Comparison of ENCODE assay signal across 8 cellular contexts in the genomic region with DNA sequence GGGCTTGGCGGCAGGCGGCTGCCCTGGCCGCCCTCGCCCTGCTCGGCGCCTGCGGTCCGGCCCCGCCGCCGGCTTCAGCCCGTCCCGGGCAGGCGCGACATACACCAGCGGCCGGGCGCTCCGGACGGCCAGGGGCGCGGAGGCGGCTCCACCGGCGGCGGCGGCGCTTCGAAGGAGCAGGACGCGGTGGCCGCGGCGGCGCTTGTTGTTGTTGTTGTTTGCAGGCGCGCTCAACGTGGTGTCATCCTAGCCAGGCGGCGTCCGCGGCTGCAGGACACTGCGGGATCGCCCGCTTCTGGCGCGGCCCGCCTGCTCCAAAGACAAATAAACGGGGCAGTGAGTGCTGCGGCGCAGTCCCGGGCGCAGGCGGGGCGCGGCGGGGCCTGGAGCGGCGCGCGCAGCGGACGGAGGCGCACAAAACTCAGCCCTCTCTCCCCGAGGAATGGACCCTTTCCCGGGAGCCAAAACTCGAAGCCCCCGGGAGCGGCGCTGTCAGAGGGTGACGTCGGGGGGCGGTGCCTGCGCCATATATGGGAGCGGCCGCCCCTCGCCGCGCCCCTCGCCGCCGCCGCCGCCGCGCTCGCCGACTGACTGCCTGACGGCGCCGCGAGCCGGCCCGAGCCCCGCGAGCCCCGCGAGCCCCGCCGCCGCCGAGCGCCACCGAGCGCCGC. TPM values are rescaled to one million over a fixed set of nuclear protein-coding genes. Genes with fewer than 3 reads are reported as not detected.
DNase-seq lines count a peak whose midpoint lies in the region; ATAC-seq, FAIRE-seq and TF ChIP-seq lines count a peak whose summit lies in the region.

Gene EBF3, minus strand, starts transcription at position 444 of the 671 bp plus-strand sequence. CDS start 506 bp downstream, outside the sequence.

- H3K36me3 ChIP-seq in HCT116 (ENCODE audit: control insufficient read depth in 1 of 2, insufficient read depth in 2 of 2, low read length in 2 of 2), result no peaks in the 10 kb centered on the region
- H3K36me3 ChIP-seq in HepG2 (replicated peaks in 1 of 2; ENCODE audit: control insufficient read depth in 1 of 2, insufficient read depth in 2 of 2, low read length in 2 of 2), result no peaks in the 10 kb centered on the region

- TF ChIP-seq POLR2A in HCT116 (IDR thresholded peaks at IDR 0.05; ENCODE audit: borderline replicate concordance, extremely low read depth, insufficient read depth, insufficient read length) (no peak), HepG2 (IDR thresholded peaks at IDR 0.05; ENCODE audit: insufficient read depth in 1 of 2, low read depth in 2 of 2, low read length in 2 of 2) (no peak)

- H3K4me3 ChIP-seq in HCT116 (replicated peaks in 1 of 2; ENCODE audit: low read depth in 1 of 2, low read length in 2 of 2), result peak within 1 kb of the TSS in 1 of 2 experiments; percentile 44; a peak in 3 of 4 replicates
- peak within 1 kb of the TSS; percentile 7 to 37 (median 33); a peak in 4 of 6 replicates for H3K4me3 ChIP-seq in HepG2 (replicated peaks in 1 of 3; ENCODE audit: insufficient read depth in 1 of 3, low read depth in 2 of 3, low read length in 3 of 3)

- no peak within 1 kb of the TSS for H3K9ac ChIP-seq in HCT116 (ENCODE audit: low read length)
- H3K9ac ChIP-seq in HepG2 (ENCODE audit: insufficient read depth, low read depth, low read length), result no peak within 1 kb of the TSS

- ATAC-seq in HCT116 (peak; percentile 93), HepG2 (peak; percentile 63), HG02870 (IDR thresholded peaks at IDR 0.05; ENCODE audit: unreplicated experiment) (no peak)

- no CpG with 5 or more reads among the region's 106 CpGs for WGBS in HepG2 (ENCODE audit: low lambda C conversion rate)

- CTCF ChIA-PET in HCT116 (lab: Charles Lee) (no interaction called here), HepG2 (lab: Yijun Ruan, JAX; ENCODE audit: low intra/inter-chr PET ratio, low total read pairs) (no interaction called here)

- H3K4me1 ChIP-seq in HCT116 (ENCODE audit: control insufficient read depth in 1 of 2, insufficient read depth in 2 of 2, low read length in 2 of 2) (no peaks in the 10 kb centered on the region), HepG2 (ENCODE audit: insufficient read depth, low read length) (no peaks in the 10 kb centered on the region)

- peaks cover 6% of the 10 kb centered on the region for H3K4me1 Mint-ChIP-seq in T-helper 2 cell treated with Interferon-gamma antibody and Interleukin-4, amounts not matched to agents 5 μg/mL and 100 μg/mL, for 36 hours (ENCODE audit: low read depth)

- H3K27ac ChIP-seq in HCT116 (ENCODE audit: low read depth, low read length), result no peak within 1 kb of the TSS
- H3K27ac ChIP-seq in HepG2 (ENCODE audit: extremely low read length, insufficient read depth, low read length), result no peak within 1 kb of the TSS

- DNase-seq in ACHN, result peak; percentile 82
- no peak for DNase-seq in HCT116 (ENCODE audit: low read depth, low spot score)
- peak; percentile 30 for DNase-seq in T-helper 2 cell treated with Interferon-gamma antibody and Interleukin-4, amounts not matched to agents 5 μg/mL and 100 μg/mL, for 36 hours (ENCODE audit: low spot score)
- peak; percentile 38 for DNase-seq in dedifferentiated amniotic fluid mesenchymal stem cell (ENCODE audit: extremely low spot score)
- DNase-seq in HepG2 (ENCODE audit: low spot score), result no peak
- DNase-seq in stimulated activated naive CD4-positive, alpha-beta T cell (lab: John Stamatoyannopoulos, UW), result peak in 5 of 6 experiments; percentile 23 to 48 (median 40)
- DNase-seq in GM19238 (ENCODE audit: insufficient read length, low spot score), result no peak

- TF ChIP-seq CTCF in HCT116 (IDR thresholded peaks at IDR 0.05 in 2 of 3, conservative IDR thresholded peaks at IDR 0.05 in 1 of 3; ENCODE audit: borderline replicate concordance in 1 of 3, insufficient read depth in 1 of 3, low read depth in 2 of 3, low read length in 2 of 3) (no peak), HepG2 (CRISPR knock-in tag; IDR thresholded peaks at IDR 0.05) (no peak)

- H3K9me3 Mint-ChIP-seq in T-helper 2 cell treated with Interferon-gamma antibody and Interleukin-4, amounts not matched to agents 5 μg/mL and 100 μg/mL, for 36 hours, result no peaks in the 10 kb centered on the region

- no peak for TF ChIP-seq RAD21 in HCT116 (IDR thresholded peaks at IDR 0.05; ENCODE audit: low read depth)
- no peak for TF ChIP-seq RAD21 in HepG2 (CRISPR knock-in tag; IDR thresholded peaks at IDR 0.05)

- H3K36me3 Mint-ChIP-seq in T-helper 2 cell treated with Interferon-gamma antibody and Interleukin-4, amounts not matched to agents 5 μg/mL and 100 μg/mL, for 36 hours (ENCODE audit: low read depth), result peaks cover 2% of the 10 kb centered on the region

- FAIRE-seq in HepG2 (lab: Jason Lieb, UNC), result no peak

- in situ Hi-C loops in ACHN (cut with HindIII; ENCODE audit: low pct_ligation_motif_present, low pct_unique_long_range_greater_than_20kb, low sequenced_read_pairs), result no loop called here
- in situ Hi-C loops in HepG2 (cut with HindIII; ENCODE audit: extremely low pct_ligation_motif_present, low pct_unique_long_range_greater_than_20kb), result loop anchor here (25.0 kb wide), 1 partner anchor 1702 kb away; no protein-coding TSS in a partner anchor

- peak within 1 kb of the TSS; percentile 69 for H3K4me3 Mint-ChIP-seq in T-helper 2 cell treated with Interferon-gamma antibody and Interleukin-4, amounts not matched to agents 5 μg/mL and 100 μg/mL, for 36 hours

- intact Hi-C loops in HCT116 (cut with micrococcal nuclease) (no loop called here), HepG2 (cut with micrococcal nuclease; ENCODE audit: unreplicated experiment) (no loop called here)

- H3K9me3 ChIP-seq in HCT116 (ENCODE audit: control insufficient read depth in 1 of 2, insufficient read depth in 1 of 2, low read depth in 1 of 2, low read length in 2 of 2) (no peaks in the 10 kb centered on the region), HepG2 (ENCODE audit: low read length) (no peaks in the 10 kb centered on the region)

- H3K4me2 ChIP-seq in HCT116 (ENCODE audit: low read length) (peak within 1 kb of the TSS; percentile 71), HepG2 (ENCODE audit: low read depth, low read length) (peak within 1 kb of the TSS; percentile 45)

- peak within 1 kb of the TSS; percentile 85 for H3K27ac Mint-ChIP-seq in T-helper 2 cell treated with Interferon-gamma antibody and Interleukin-4, amounts not matched to agents 5 μg/mL and 100 μg/mL, for 36 hours

- H3K9me2 ChIP-seq in HCT116 (ENCODE audit: insufficient read depth), result no peaks in the 10 kb centered on the region

- RAD21 ChIA-PET in HCT116 (lab: Charles Lee; ENCODE audit: low non-redundant PET in 1 of 2, low total read pairs in 2 of 2, uncharacterized antibody in 2 of 2, unreplicated experiment in 2 of 2), result no interaction called here

- H3K27me3 ChIP-seq in HCT116 (ENCODE audit: insufficient read depth, low read length), result no peaks in the 10 kb centered on the region
- peaks cover 3 to 73% of the 10 kb centered on the region in 2 experiments for H3K27me3 ChIP-seq in HepG2 (ENCODE audit: control insufficient read depth in 1 of 2, insufficient read depth in 2 of 2, low read length in 2 of 2)

- H2AFZ ChIP-seq in HCT116 (ENCODE audit: low read depth, low read length, poor library complexity, severe bottlenecking) (no peak within 1 kb of the TSS), HepG2 (ENCODE audit: low read length) (no peak within 1 kb of the TSS)

- POLR2A ChIA-PET in HCT116 (lab: Charles Lee) (no interaction called here), HepG2 (lab: Yijun Ruan, JAX) (no interaction called here)

- H3K79me2 ChIP-seq in HCT116 (ENCODE audit: insufficient read depth, low read length) (no peaks in the 10 kb centered on the region), HepG2 (ENCODE audit: insufficient read depth, low read length) (no peaks in the 10 kb centered on the region)

- TF ChIP-seq EP300 in HepG2 (IDR thresholded peaks at IDR 0.05; ENCODE audit: low read depth in 2 of 2, low read length in 2 of 2) (no peak), HepG2 (CRISPR knock-in tag; IDR thresholded peaks at IDR 0.05; ENCODE audit: borderline replicate concordance) (no peak)

- H4K20me1 ChIP-seq in HCT116 (ENCODE audit: insufficient read depth), result no peaks in the 10 kb centered on the region
- H4K20me1 ChIP-seq in HepG2 (ENCODE audit: insufficient read depth, low read length), result peaks cover 3% of the 10 kb centered on the region; the same call in 1 of the 2 replicates

- H3K27me3 Mint-ChIP-seq in T-helper 2 cell treated with Interferon-gamma antibody and Interleukin-4, amounts not matched to agents 5 μg/mL and 100 μg/mL, for 36 hours (ENCODE audit: low read depth), result peaks cover 64% of the 10 kb centered on the region

- BruUV-seq in HCT116 (replicated peaks; lab: Mats Ljungman, UMichigan), result no TSS peak
- BruUV-seq in HepG2 (replicated peaks; lab: Mats Ljungman, UMichigan), result no TSS peak

TF ChIP-seq in HCT116, 20 proteins besides CTCF, POLR2A, EP300 and RAD21 (continues in another document):
- TF ChIP-seq SRF (IDR thresholded peaks at IDR 0.05; ENCODE audit: low read depth) (peak; percentile 93), JUND (IDR thresholded peaks at IDR 0.05) (no peak)

RNA-seq across cellular contexts. Expression of gene EBF3, which starts in this region (rescaled TPM):
- total RNA-seq in HCT116 (2021; ENCODE audit: unreplicated experiment) (0.12 TPM), HepG2 (2016; rRNA removed; fragmentation: Illumina TruSeq; extraction: Trizol) (not detected in 2 replicates)
- polyA plus RNA-seq in HCT116 (2012), result 0.05 and 0.18 TPM in 2 replicates
- total RNA-seq in HepG2 (2016; cell fraction: cytosol; rRNA removed; fragmentation: Illumina TruSeq; extraction: Trizol; ENCODE audit: low read depth), result not detected in 2 replicates
- not detected in 2 replicates for total RNA-seq in HepG2 (2016; cell fraction: insoluble cytoplasmic fraction; rRNA removed; fragmentation: Illumina TruSeq; extraction: Trizol)
- not detected in 2 replicates for total RNA-seq in HepG2 (2016; cell fraction: membrane; rRNA removed; fragmentation: Illumina TruSeq; extraction: Trizol)
- not detected in 2 replicates for total RNA-seq in HepG2 (2016; cell fraction: nucleus; rRNA removed; fragmentation: Illumina TruSeq; extraction: Trizol)
- polyA plus RNA-seq in HepG2 (2011; rRNA removed), result not detected in 2 replicates
- not detected in 2 replicates for polyA plus RNA-seq in HepG2 (2011; cell fraction: cytosol; rRNA removed)
- not detected in 2 replicates for polyA plus RNA-seq in HepG2 (2011; cell fraction: nucleus; rRNA removed)
- 0.13 and 0.16 TPM in 2 replicates for polyA plus RNA-seq in HepG2 (2012)
- polyA plus RNA-seq in HepG2 (2016; cell fraction: cytosol; fragmentation: Illumina TruSeq; extraction: Trizol; ENCODE audit: low read depth), result not detected in 2 replicates
- polyA plus RNA-seq in HepG2 (2016; cell fraction: insoluble cytoplasmic fraction; fragmentation: Illumina TruSeq; extraction: Trizol; ENCODE audit: low read depth), result not detected in 2 replicates
- not detected in 2 replicates for polyA plus RNA-seq in HepG2 (2016; cell fraction: membrane; fragmentation: Illumina TruSeq; extraction: Trizol; ENCODE audit: low read depth)
- polyA plus RNA-seq in HepG2 (2016; cell fraction: nucleus; fragmentation: Illumina TruSeq; extraction: Trizol; ENCODE audit: insufficient read depth, low read depth), result not detected in 2 replicates
- polyA minus RNA-seq in HepG2 (2011; rRNA and poly(A)+ RNA removed; ENCODE audit: low replicate concordance), result not detected in 2 replicates
- not detected in 2 replicates for polyA minus RNA-seq in HepG2 (2011; cell fraction: cytosol; rRNA and poly(A)+ RNA removed)
- not detected in 2 replicates for polyA minus RNA-seq in HepG2 (2011; cell fraction: nucleus; rRNA and poly(A)+ RNA removed)

Comparison
In these comparisons a context has a peak if more than half of its experiments do, and no peak if none do; other contexts are left out.
1. Peak in ATAC-seq and H3K4me2 ChIP-seq in HCT116; RNA of the gene not detected or under 1 TPM.
2. Peak in ATAC-seq, H3K4me3 ChIP-seq and H3K4me2 ChIP-seq in HepG2; RNA of the gene not detected or under 1 TPM.
3. DNase-seq: peak in ACHN (single experiment), T-helper 2 cell treated with Interferon-gamma antibody and Interleukin-4, amounts not matched to agents 5 μg/mL and 100 μg/mL, for 36 hours (single experiment), dedifferentiated amniotic fluid mesenchymal stem cell (single experiment) and stimulated activated naive CD4-positive, alpha-beta T cell (5 of 6); none in HCT116 (single experiment), HepG2 (single experiment) and GM19238 (single experiment).